13 cellular contexts compared by ENCODE assay signal in genomic region chr10:102657451-102657850, GRCh38. TPM values are rescaled to one million over a fixed set of nuclear protein-coding genes. Genes with fewer than 3 reads are reported as not detected.
DNase-seq lines count a peak whose midpoint lies in the region; ATAC-seq, FAIRE-seq and TF ChIP-seq lines count a peak whose summit lies in the region.
"Had no signal": no experiment of that assay in that cellular context is flagged by ENCODE, and none has a peak within 500 bp of the region (broad histone marks: within the 10 kb centered on the region; RNA-seq: fewer than 3 reads in every experiment).

No MANE protein-coding gene starts in this region.

- no peak overlapping the region for H3K4me3 Mint-ChIP-seq in CD4-positive, CD25-positive, alpha-beta regulatory T cell

- TF ChIP-seq EP300 in esophagus muscularis mucosa (IDR thresholded peaks at IDR 0.05), result no peak

- H3K9me3 Mint-ChIP-seq in CD4-positive, CD25-positive, alpha-beta regulatory T cell, result no peaks in the 10 kb centered on the region
- H3K9me3 Mint-ChIP-seq: activated CD4-positive, alpha-beta T cell treated with anti-CD3 and anti-CD28 coated beads, Interleukin-2, amount 10 ng/mL, durations not matched to agents 24 days and 14 days had no signal

- H3K9me2 ChIP-seq in OCI-LY1 (ENCODE audit: low read depth, low read length), result no peaks in the 10 kb centered on the region

- FAIRE-seq in urothelium cell line (lab: Jason Lieb, UNC) (no peak), GM19239 (lab: Jason Lieb, UNC) (no peak)

- no peaks in the 10 kb centered on the region for H3K27me3 Mint-ChIP-seq in CD4-positive, CD25-positive, alpha-beta regulatory T cell
- H3K27me3 Mint-ChIP-seq: activated CD4-positive, alpha-beta T cell treated with anti-CD3 and anti-CD28 coated beads, Interleukin-2, amount 10 ng/mL, durations not matched to agents 24 days and 14 days had no signal

- H3K4me1 Mint-ChIP-seq in CD4-positive, CD25-positive, alpha-beta regulatory T cell, result peaks cover 12 to 65% (median 30%) of the 10 kb centered on the region in 4 donors

- intact Hi-C loops in esophagus muscularis mucosa (cut with DNase I), result no loop called here
- intact Hi-C loops in prostate gland (cut with DNase I), result no loop called here

- H3K4me3 ChIP-seq in CD4-positive, CD25-positive, alpha-beta regulatory T cell (ENCODE audit: low read depth, low read length), result no peak overlapping the region
- H3K4me3 ChIP-seq in OCI-LY1 (ENCODE audit: low read depth, low read length, poor library complexity, severe bottlenecking), result no peak overlapping the region
- H3K4me3 ChIP-seq in esophagus muscularis mucosa, result no peak overlapping the region
- H3K4me3 ChIP-seq in prostate gland, result no peak overlapping the region

- peak overlapping the region; percentile 57 for H3K27ac ChIP-seq in CD4-positive, CD25-positive, alpha-beta regulatory T cell (ENCODE audit: insufficient read depth, low read length, poor library complexity, severe bottlenecking)
- H3K27ac ChIP-seq in OCI-LY1 (ENCODE audit: low read depth, low read length, poor library complexity, severe bottlenecking), result peak overlapping the region; percentile 84
- H3K27ac ChIP-seq in esophagus muscularis mucosa (replicated peaks in 1 of 4), result peak overlapping the region; percentile 14 to 71 (median 52)
- peak overlapping the region; percentile 78 to 84 for H3K27ac ChIP-seq in prostate gland

- no peaks in the 10 kb centered on the region for H3K27me3 ChIP-seq in CD4-positive, CD25-positive, alpha-beta regulatory T cell (ENCODE audit: control insufficient read depth, insufficient read depth, low read length)
- H3K27me3 ChIP-seq in OCI-LY1 (ENCODE audit: insufficient read depth, low read length), result no peaks in the 10 kb centered on the region
- H3K27me3 ChIP-seq in esophagus muscularis mucosa, result no peaks in the 10 kb centered on the region
- H3K27me3 ChIP-seq in prostate gland (replicated peaks; ENCODE audit: insufficient read depth), result no peaks in the 10 kb centered on the region

- no peak for TF ChIP-seq CTCF in OCI-LY1 (IDR thresholded peaks at IDR 0.05; ENCODE audit: low read length)
- TF ChIP-seq CTCF in esophagus muscularis mucosa (IDR thresholded peaks at IDR 0.05), result no peak
- TF ChIP-seq CTCF in prostate gland (IDR thresholded peaks at IDR 0.05), result no peak

- TF ChIP-seq POLR2A in esophagus muscularis mucosa (IDR thresholded peaks at IDR 0.05; ENCODE audit: low read depth), result no peak
- TF ChIP-seq POLR2A in prostate gland (IDR thresholded peaks at IDR 0.05), result no peak

- peaks cover 48% of the 10 kb centered on the region for H3K36me3 ChIP-seq in CD4-positive, CD25-positive, alpha-beta regulatory T cell (ENCODE audit: control insufficient read depth, insufficient read depth, low read length)
- H3K36me3 ChIP-seq in OCI-LY1 (ENCODE audit: insufficient read depth, low read length) (peaks cover 41% of the 10 kb centered on the region), esophagus muscularis mucosa (peaks cover 38 to 68% (median 60%) of the 10 kb centered on the region in 4 donors), prostate gland (peaks cover 15 to 18% of the 10 kb centered on the region in 2 donors)

- DNase-seq in CD4-positive, CD25-positive, alpha-beta regulatory T cell, result no peak
- DNase-seq in esophagus muscularis mucosa (ENCODE audit: extremely low spot score), result no peak
- no peak for DNase-seq in prostate gland (ENCODE audit: low spot score)
- no peak for DNase-seq in urothelium cell line (ENCODE audit: low spot score)
- no peak for DNase-seq in stimulated activated CD4-positive, alpha-beta T cell treated with anti-CD3 and anti-CD28 coated beads, Interleukin-15, amount 100 ng/mL, for 24 hours
- DNase-seq in GM19239 (ENCODE audit: insufficient read length, low spot score), result no peak
- DNase-seq: activated CD4-positive, alpha-beta T cell treated with anti-CD3 and anti-CD28 coated beads, Interleukin-2, amount 10 ng/mL, durations not matched to agents 24 days and 14 days; effector memory CD4-positive, alpha-beta T cell; NCI-H2227 treated with DMSO at 0.1 percent for 48 hours; OCI-M1; T-helper 1 cell had no signal

- H3K4me2 ChIP-seq in OCI-LY1 (ENCODE audit: low read length), result no peak overlapping the region

- ATAC-seq in CD4-positive, CD25-positive, alpha-beta regulatory T cell (ENCODE audit: low read depth in 2 of 2), result no peak
- ATAC-seq in GM18498 (IDR thresholded peaks at IDR 0.05; ENCODE audit: unreplicated experiment), result no peak

- peak overlapping the region in 2 of 3 donors; percentile 9 to 51 for H3K27ac Mint-ChIP-seq in CD4-positive, CD25-positive, alpha-beta regulatory T cell

- no peaks in the 10 kb centered on the region for H3K9me3 ChIP-seq in CD4-positive, CD25-positive, alpha-beta regulatory T cell (ENCODE audit: control insufficient read depth in 2 of 2, low read length in 2 of 2)
- H3K9me3 ChIP-seq in OCI-LY1 (ENCODE audit: low read length) (no peaks in the 10 kb centered on the region), esophagus muscularis mucosa (no peaks in the 10 kb centered on the region), prostate gland (no peaks in the 10 kb centered on the region)

- H3K4me1 ChIP-seq in CD4-positive, CD25-positive, alpha-beta regulatory T cell (ENCODE audit: control insufficient read depth, insufficient read depth, low read length, poor library complexity, severe bottlenecking), result peaks cover 45% of the 10 kb centered on the region
- H3K4me1 ChIP-seq in OCI-LY1 (ENCODE audit: insufficient read depth, low read length, severe bottlenecking) (peaks cover 54% of the 10 kb centered on the region), esophagus muscularis mucosa (peaks cover 43 to 69% (median 58%) of the 10 kb centered on the region in 4 donors), prostate gland (replicated peaks) (peaks cover 28% of the 10 kb centered on the region)

- no peaks in the 10 kb centered on the region for H4K20me1 ChIP-seq in OCI-LY1 (ENCODE audit: insufficient read depth, low read length)

- no peak overlapping the region for H2AFZ ChIP-seq in OCI-LY1 (ENCODE audit: low read length)

- WGBS in esophagus muscularis mucosa, result 67% methylated on average over 11 of the region's 11 CpGs
- 37% methylated on average over 11 of the region's 11 CpGs for WGBS in prostate gland

- H3K79me2 ChIP-seq in OCI-LY1 (ENCODE audit: insufficient read depth, low read length), result 0 out of 2 replicates have a peak, but pooled peaks cover 4% of the 10 kb centered on the region

- H3K36me3 Mint-ChIP-seq in CD4-positive, CD25-positive, alpha-beta regulatory T cell, result peaks cover 21% of the 10 kb centered on the region

- H3K9ac ChIP-seq in OCI-LY1 (ENCODE audit: low read length), result no peak overlapping the region

- 0 out of 2 replicates have a peak, but pooled peaks cover 1% of the 10 kb centered on the region for H3F3A ChIP-seq in OCI-LY1 (ENCODE audit: insufficient read depth, low read length)

RNA-seq across cellular contexts. Expression of gene TRIM8, which starts 13.2 kb away (rescaled TPM):
- total RNA-seq in CD4-positive, CD25-positive, alpha-beta regulatory T cell, result 73.4 TPM
- 10 to 100 TPM; 30.2 to 38.3 (median 36.4) TPM for polyA plus RNA-seq in CD4-positive, CD25-positive, alpha-beta regulatory T cell
- total RNA-seq in esophagus muscularis mucosa (100 to 1,000 TPM; 103 to 170 (median 159) TPM), prostate gland (100 to 1,000 TPM; 148 to 222 TPM)

RNA-seq across cellular contexts. Expression of gene ARL3, which starts 56.7 kb away (rescaled TPM):
- 2.0 TPM for total RNA-seq in CD4-positive, CD25-positive, alpha-beta regulatory T cell
- polyA plus RNA-seq in CD4-positive, CD25-positive, alpha-beta regulatory T cell, result 1 to 10 TPM; 2.3 to 3.3 (median 3.0) TPM
- total RNA-seq in esophagus muscularis mucosa (1 to 10 TPM; 7.9 to 9.8 (median 8.4) TPM), prostate gland (1 to 10 TPM; 8.0 to 8.5 TPM)

RNA-seq across cellular contexts. Expression of gene SFXN2, which starts 57.0 kb away (rescaled TPM):
- total RNA-seq in CD4-positive, CD25-positive, alpha-beta regulatory T cell, result 9.9 TPM
- polyA plus RNA-seq in CD4-positive, CD25-positive, alpha-beta regulatory T cell, result 10 to 100 TPM in 2 of 4 donors, 1 to 10 TPM in 2; 4.9 to 11.5 (median 8.9) TPM
- 1 to 10 TPM; 1.2 to 4.0 (median 2.9) TPM for total RNA-seq in esophagus muscularis mucosa
- 10 to 100 TPM; 16.4 to 26.6 TPM for total RNA-seq in prostate gland
